8 cellular contexts compared by ENCODE assay signal in genomic region chr6:164927288-164928040, GRCh38.
DNase-seq lines count a peak whose midpoint lies in the region; ATAC-seq and TF ChIP-seq lines count a peak whose summit lies in the region.

No MANE protein-coding gene starts in this region.

- TF ChIP-seq CTCF in 22Rv1 (IDR thresholded peaks at IDR 0.05), result peak; percentile 96

- H3K4me3 Mint-ChIP-seq in immature natural killer cell, result no peak overlapping the region

- H3K4me1 Mint-ChIP-seq in immature natural killer cell, result no peaks in the 10 kb centered on the region

- DNase-seq in NCI-H1436 (lab: John Stamatoyannopoulos, UW) (peak; percentile 56), UCSD-AML1 (lab: John Stamatoyannopoulos, UW; ENCODE audit: unreplicated experiment) (peak; percentile 62), brain pericyte (ENCODE audit: low read depth, low spot score) (peak; percentile 34), immature natural killer cell (peak; percentile 11 to 43 (median 28))
- DNase-seq in stimulated activated CD4-positive, alpha-beta T cell treated with anti-CD3 and anti-CD28 coated beads, Interleukin-15, amount 100 ng/mL, for 48 hours (ENCODE audit: low read depth in 2 of 2), result peak; percentile 19 to 39

- no peaks in the 10 kb centered on the region for H3K9me3 Mint-ChIP-seq in immature natural killer cell

- H3K36me3 Mint-ChIP-seq in immature natural killer cell, result no peaks in the 10 kb centered on the region

- no peaks in the 10 kb centered on the region for H3K27me3 Mint-ChIP-seq in immature natural killer cell (ENCODE audit: low read depth in 3 of 3)

- ATAC-seq in GM18499 (IDR thresholded peaks at IDR 0.05; ENCODE audit: insufficient read depth, unreplicated experiment) (peak; percentile 75), HG02870 (IDR thresholded peaks at IDR 0.05; ENCODE audit: unreplicated experiment) (peak; percentile 88)

- no peak overlapping the region for H3K27ac Mint-ChIP-seq in immature natural killer cell

- no peak overlapping the region for H3K27ac ChIP-seq in 22Rv1
